In genomic region chr22:47625531-47626427, GRCh38 we compare ENCODE assay signal across 22 cellular contexts.
"Had no signal": no experiment of that assay in that cellular context is flagged by ENCODE, and none has a peak within 500 bp of the region (broad histone marks: within the 10 kb centered on the region; RNA-seq: fewer than 3 reads in every experiment).

No MANE protein-coding gene starts in this region.

- H3K4me1 Mint-ChIP-seq: activated naive CD8-positive, alpha-beta T cell treated with anti-CD3 and anti-CD28 coated beads for 36 hours; naive thymus-derived CD8-positive, alpha-beta T cell had no signal

- DNase-seq: activated CD4-positive, alpha-beta T cell treated with anti-CD3 and anti-CD28 coated beads for 1 hour; activated CD4-positive, alpha-beta T cell treated with anti-CD3 and anti-CD28 coated beads, Interleukin-2, amount 50 U/mL, for 4 hours; activated naive CD4-positive, alpha-beta T cell; activated naive CD8-positive, alpha-beta T cell treated with anti-CD3 and anti-CD28 coated beads for 36 hours; activated T-cell treated with anti-CD3 and anti-CD28 coated beads for 4 hours; amniotic stem cell; dermis blood vessel endothelial cell; effector memory CD8-positive, alpha-beta T cell; foreskin melanocyte; glutamatergic neuron; hypothalamus; left ventricle myocardium inferior; mesenchymal stem cell; naive thymus-derived CD8-positive, alpha-beta T cell; stimulated activated CD4-positive, alpha-beta T cell treated with anti-CD3 and anti-CD28 coated beads, Interleukin-12 subunit alpha, Interleukin-12 subunit beta, amount 100 ng/mL, for 4 hours; stimulated activated CD4-positive, alpha-beta T cell treated with anti-CD3 and anti-CD28 coated beads, Interleukin-1b, Interleukin-23, amount 100 ng/mL, for 48 hours; stimulated activated naive CD8-positive, alpha-beta T cell treated with anti-CD3 and anti-CD28 coated beads, Interleukin-15, Interleukin-2, amounts not matched to agents 100 U/mL and 50 U/mL, for 24 hours; substantia nigra; SW 1271; T-helper 2 cell; WERI-Rb-1 had no signal

- H3K4me3 Mint-ChIP-seq: activated naive CD8-positive, alpha-beta T cell treated with anti-CD3 and anti-CD28 coated beads for 36 hours; activated T-helper 1 cell treated with anti-CD3 and anti-CD28 coated beads, Interleukin-12 subunit alpha, Interleukin-12 subunit beta, Interleukin-2, Interleukin-4 antibody, amounts not matched to agents 30 ng/mL and 10 ng/mL and 1 ng/mL, durations not matched to agents 14 hours and 24 hours and 36 hours; effector memory CD8-positive, alpha-beta T cell; naive thymus-derived CD8-positive, alpha-beta T cell had no signal

- ATAC-seq: effector memory CD8-positive, alpha-beta T cell; naive thymus-derived CD8-positive, alpha-beta T cell; stimulated activated naive CD8-positive, alpha-beta T cell treated with anti-CD3 and anti-CD28 coated beads, Interleukin-15, Interleukin-2, amounts not matched to agents 100 U/mL and 50 U/mL, for 24 hours had no signal

- H3K9me3 Mint-ChIP-seq: activated naive CD8-positive, alpha-beta T cell treated with anti-CD3 and anti-CD28 coated beads for 36 hours; activated T-helper 1 cell treated with anti-CD3 and anti-CD28 coated beads, Interleukin-12 subunit alpha, Interleukin-12 subunit beta, Interleukin-2, Interleukin-4 antibody, amounts not matched to agents 30 ng/mL and 10 ng/mL and 1 ng/mL, durations not matched to agents 14 hours and 24 hours and 36 hours; effector memory CD8-positive, alpha-beta T cell had no signal

- H3K36me3 Mint-ChIP-seq: activated naive CD8-positive, alpha-beta T cell treated with anti-CD3 and anti-CD28 coated beads for 36 hours; naive thymus-derived CD8-positive, alpha-beta T cell had no signal

- H3K27ac Mint-ChIP-seq: activated naive CD8-positive, alpha-beta T cell treated with anti-CD3 and anti-CD28 coated beads for 36 hours; activated T-helper 1 cell treated with anti-CD3 and anti-CD28 coated beads, Interleukin-12 subunit alpha, Interleukin-12 subunit beta, Interleukin-2, Interleukin-4 antibody, amounts not matched to agents 30 ng/mL and 10 ng/mL and 1 ng/mL, durations not matched to agents 14 hours and 24 hours and 36 hours; effector memory CD8-positive, alpha-beta T cell had no signal
